In genomic region chr2:144704696-144705095, GRCh38 we compare ENCODE assay signal across 19 cellular contexts.
"Had no signal": no experiment of that assay in that cellular context is flagged by ENCODE, and none has a peak within 500 bp of the region (broad histone marks: within the 10 kb centered on the region; RNA-seq: fewer than 3 reads in every experiment).

No MANE protein-coding gene starts in this region.

- H3K36me3 ChIP-seq: cardiac muscle cell, stomach, vagina had no signal

- H3K36me3 Mint-ChIP-seq: activated CD4-positive, alpha-beta memory T cell treated with anti-CD3 and anti-CD28 coated beads for 36 hours; activated naive CD8-positive, alpha-beta T cell treated with anti-CD3 and anti-CD28 coated beads, Interleukin-2, amount 10 ng/mL, durations not matched to agents 7 days and 5 days; WTC11 had no signal

- H3K27me3 Mint-ChIP-seq: activated naive CD8-positive, alpha-beta T cell treated with anti-CD3 and anti-CD28 coated beads, Interleukin-2, amount 10 ng/mL, durations not matched to agents 7 days and 5 days had no signal

- DNase-seq: activated CD4-positive, alpha-beta memory T cell treated with anti-CD3 and anti-CD28 coated beads for 36 hours; activated CD4-positive, alpha-beta T cell treated with anti-CD3 and anti-CD28 coated beads for 4 hours; activated naive CD8-positive, alpha-beta T cell treated with anti-CD3 and anti-CD28 coated beads, Interleukin-2, amount 10 ng/mL, durations not matched to agents 7 days and 5 days; activated T-cell treated with anti-CD3 and anti-CD28 coated beads for 4 hours; dorsolateral prefrontal cortex; foreskin melanocyte; midbrain; right cardiac atrium; stimulated activated CD4-positive, alpha-beta T cell treated with anti-CD3 and anti-CD28 coated beads, Interleukin-4, amount 100 ng/mL, for 1 hour; stomach had no signal

- H3K4me1 Mint-ChIP-seq: activated naive CD8-positive, alpha-beta T cell treated with anti-CD3 and anti-CD28 coated beads, Interleukin-2, amount 10 ng/mL, durations not matched to agents 7 days and 5 days; WTC11 had no signal

- H3K4me1 ChIP-seq: psoas muscle, stomach, vagina had no signal

- H3K27ac Mint-ChIP-seq: activated CD4-positive, alpha-beta memory T cell treated with anti-CD3 and anti-CD28 coated beads for 36 hours; activated naive CD8-positive, alpha-beta T cell treated with anti-CD3 and anti-CD28 coated beads, Interleukin-2, amount 10 ng/mL, durations not matched to agents 7 days and 5 days; activated T-helper 1 cell treated with anti-CD3 and anti-CD28 coated beads, Interleukin-12 subunit alpha, Interleukin-12 subunit beta, Interleukin-2, Interleukin-4 antibody, amounts not matched to agents 30 ng/mL and 10 ng/mL and 1 ng/mL, durations not matched to agents 14 hours and 24 hours and 36 hours; T-helper 2 cell treated with Interferon-gamma antibody and Interleukin-4, amounts not matched to agents 5 μg/mL and 100 μg/mL, for 36 hours; WTC11 had no signal

- H3K27ac ChIP-seq: cardiac muscle cell, dorsolateral prefrontal cortex, epithelial cell of prostate, psoas muscle, vagina had no signal

- H3K9me3 Mint-ChIP-seq: activated CD4-positive, alpha-beta memory T cell treated with anti-CD3 and anti-CD28 coated beads for 36 hours; activated naive CD8-positive, alpha-beta T cell treated with anti-CD3 and anti-CD28 coated beads, Interleukin-2, amount 10 ng/mL, durations not matched to agents 7 days and 5 days; activated T-helper 1 cell treated with anti-CD3 and anti-CD28 coated beads, Interleukin-12 subunit alpha, Interleukin-12 subunit beta, Interleukin-2, Interleukin-4 antibody, amounts not matched to agents 30 ng/mL and 10 ng/mL and 1 ng/mL, durations not matched to agents 14 hours and 24 hours and 36 hours; T-helper 2 cell treated with Interferon-gamma antibody and Interleukin-4, amounts not matched to agents 5 μg/mL and 100 μg/mL, for 36 hours; WTC11 had no signal

- H3K4me3 Mint-ChIP-seq: activated CD4-positive, alpha-beta memory T cell treated with anti-CD3 and anti-CD28 coated beads for 36 hours; activated naive CD8-positive, alpha-beta T cell treated with anti-CD3 and anti-CD28 coated beads, Interleukin-2, amount 10 ng/mL, durations not matched to agents 7 days and 5 days; activated T-helper 1 cell treated with anti-CD3 and anti-CD28 coated beads, Interleukin-12 subunit alpha, Interleukin-12 subunit beta, Interleukin-2, Interleukin-4 antibody, amounts not matched to agents 30 ng/mL and 10 ng/mL and 1 ng/mL, durations not matched to agents 14 hours and 24 hours and 36 hours; neural crest cell; T-helper 2 cell treated with Interferon-gamma antibody and Interleukin-4, amounts not matched to agents 5 μg/mL and 100 μg/mL, for 36 hours; WTC11 had no signal

- H3K4me3 ChIP-seq: cardiac muscle cell, dorsolateral prefrontal cortex, lung, psoas muscle, stomach, vagina had no signal

- H3K27me3 ChIP-seq: cardiac muscle cell, dorsolateral prefrontal cortex, stomach, vagina had no signal

- ATAC-seq: psoas muscle, WTC11 had no signal

- H3K9me3 ChIP-seq: psoas muscle, stomach, vagina had no signal
